Comparison of ENCODE assay signal across 9 cellular contexts in the genomic region with DNA sequence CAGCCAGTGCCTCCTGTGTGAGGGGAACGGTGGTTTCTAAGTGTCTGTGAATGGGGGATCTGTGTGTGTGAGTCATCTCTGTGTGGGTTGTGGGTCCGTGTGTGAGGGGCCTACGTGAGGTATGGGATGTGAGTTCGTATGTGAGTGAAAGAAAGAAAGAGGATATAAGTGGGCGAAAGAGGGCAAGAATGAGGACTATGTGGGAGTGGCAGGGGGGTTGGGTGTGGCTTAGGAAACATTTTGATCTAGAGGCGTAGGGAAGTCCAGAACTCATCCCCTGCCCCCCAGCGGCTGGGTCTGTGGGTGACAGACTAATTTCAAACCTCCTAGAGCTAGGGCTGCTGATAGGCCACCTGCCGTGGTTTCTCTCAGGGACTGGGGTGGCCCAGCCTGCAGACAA. TPM values are rescaled to one million over a fixed set of nuclear protein-coding genes. Genes with fewer than 3 reads are reported as not detected.
DNase-seq lines count a peak whose midpoint lies in the region; ATAC-seq, FAIRE-seq and TF ChIP-seq lines count a peak whose summit lies in the region.
"Had no signal": no experiment of that assay in that cellular context is flagged by ENCODE, and none has a peak within 500 bp of the region (broad histone marks: within the 10 kb centered on the region; RNA-seq: fewer than 3 reads in every experiment).

No MANE protein-coding gene starts in this region.

- ATAC-seq in GM21786 (IDR thresholded peaks at IDR 0.05; ENCODE audit: unreplicated experiment) (peak; percentile 80), lower lobe of right lung (no peak)

- CTCF ChIA-PET in GM10248 (lab: Yijun Ruan, JAX) = interaction anchor here (0.8 to 6.0 kb wide), 16 partner anchors 9 to 438 kb away, joined by 3 to 38 read pairs (median 8); a partner anchor contains a TSS

- TF ChIP-seq CTCF in GM10248 (IDR thresholded peaks at IDR 0.05; ENCODE audit: control extremely low read depth, extremely low read depth, low read depth, missing control alignments) = peak; percentile 59
- TF ChIP-seq CTCF in NB4 (IDR thresholded peaks at IDR 0.05; ENCODE audit: low read depth, low read length) = no peak
- no peak for TF ChIP-seq CTCF in astrocyte (IDR thresholded peaks at IDR 0.05; ENCODE audit: insufficient read depth, low read depth, low read length)
- no peak for TF ChIP-seq CTCF in lower lobe of right lung (IDR thresholded peaks at IDR 0.05)

- POLR2A ChIA-PET in GM10248 (lab: Yijun Ruan, JAX) = interaction anchor here (0.7 to 1.6 kb wide), 3 partner anchors 10 to 67 kb away, joined by 3 to 6 read pairs (median 4); a partner anchor contains a TSS

- H3K27me3 ChIP-seq in astrocyte (ENCODE audit: insufficient read depth, low read length) = no peaks in the 10 kb centered on the region
- no peaks in the 10 kb centered on the region for H3K27me3 ChIP-seq in lower lobe of right lung (ENCODE audit: low read depth)

- peaks cover 26% of the 10 kb centered on the region for H3K4me1 Mint-ChIP-seq in astrocyte (ENCODE audit: low read depth, unreplicated experiment)
- H3K4me1 Mint-ChIP-seq: nephron had no signal

- H4K20me1 ChIP-seq in astrocyte (ENCODE audit: insufficient read depth, low read length) = no peaks in the 10 kb centered on the region

- no peak overlapping the region for H3K4me3 ChIP-seq in NB4 (ENCODE audit: low read depth, low read length)
- H3K4me3 ChIP-seq in astrocyte (ENCODE audit: insufficient read depth, low read depth, low read length) = no peak overlapping the region
- H3K4me3 ChIP-seq in lower lobe of right lung = no peak overlapping the region

- no peaks in the 10 kb centered on the region for H3K4me1 ChIP-seq in astrocyte (ENCODE audit: insufficient read depth, low read length)
- no peaks in the 10 kb centered on the region for H3K4me1 ChIP-seq in lower lobe of right lung

- H3K27ac ChIP-seq in astrocyte (ENCODE audit: low read depth, low read length) = no peak overlapping the region
- no peak overlapping the region for H3K27ac ChIP-seq in lower lobe of right lung

- peak overlapping the region; percentile 4 for H3K4me2 ChIP-seq in astrocyte (ENCODE audit: low read length)

- no peaks in the 10 kb centered on the region for H3K27me3 Mint-ChIP-seq in astrocyte (ENCODE audit: low read depth, unreplicated experiment)

- peaks cover 7% of the 10 kb centered on the region for H3K36me3 Mint-ChIP-seq in astrocyte (ENCODE audit: low read depth, unreplicated experiment)

- peak overlapping the region; percentile 77 for H3K27ac Mint-ChIP-seq in astrocyte (ENCODE audit: unreplicated experiment)

- H3K9ac ChIP-seq in astrocyte (ENCODE audit: low read length) = no peak overlapping the region

- H3K9me3 ChIP-seq in astrocyte (ENCODE audit: insufficient read depth, low read depth, low read length) (no peaks in the 10 kb centered on the region), lower lobe of right lung (no peaks in the 10 kb centered on the region)

- H2AFZ ChIP-seq in astrocyte (ENCODE audit: low read depth, low read length) = no peak overlapping the region

- intact Hi-C loops in lower lobe of right lung (cut with DNase I) (no loop called here), head of caudate nucleus (cut with DNase I) (no loop called here)

- no peak for FAIRE-seq in astrocyte (lab: Jason Lieb, UNC)

- peaks cover 14% of the 10 kb centered on the region for H3K36me3 ChIP-seq in astrocyte (ENCODE audit: insufficient read depth, low read length)
- peaks cover 91% of the 10 kb centered on the region for H3K36me3 ChIP-seq in lower lobe of right lung

- no peak for TF ChIP-seq POLR2A in NB4 (IDR thresholded peaks at IDR 0.05; ENCODE audit: extremely low read depth, insufficient read length)

- H3K9me3 Mint-ChIP-seq in astrocyte (ENCODE audit: unreplicated experiment) = no peaks in the 10 kb centered on the region
- H3K9me3 Mint-ChIP-seq: nephron had no signal

- peak overlapping the region; percentile 31 for H3K4me3 Mint-ChIP-seq in astrocyte (ENCODE audit: unreplicated experiment)
- H3K4me3 Mint-ChIP-seq: nephron had no signal

- DNase-seq in GM10248 (ENCODE audit: extremely low spot score) (peak; percentile 84), NB4 (ENCODE audit: low read depth) (peak; percentile 73), astrocyte (ENCODE audit: low read depth) (peak; percentile 55), lower lobe of right lung (no peak), RKO (ENCODE audit: low spot score) (no peak), head of caudate nucleus (no peak), AG08395 (ENCODE audit: low spot score) (no peak)

- no peaks in the 10 kb centered on the region for H3K79me2 ChIP-seq in astrocyte (ENCODE audit: insufficient read depth, low read length)

RNA-seq across cellular contexts. Expression of a gene that starts 35.5 kb away (rescaled TPM):
- total RNA-seq in astrocyte (7.8 TPM in 2 replicates), lower lobe of right lung (10.5 TPM)

Comparison
In these comparisons a context has a peak if more than half of its experiments do, and no peak if none do; other contexts are left out.
1. DNase-seq: peak in GM10248 (single experiment), NB4 (single experiment) and astrocyte (single experiment); none in lower lobe of right lung (single experiment), RKO (single experiment), head of caudate nucleus (0 of 42) and AG08395 (single experiment).